In genomic region chr3:71050521-71051258, GRCh38 we compare ENCODE assay signal across 8 cellular contexts.
DNase-seq lines count a peak whose midpoint lies in the region; ATAC-seq and TF ChIP-seq lines count a peak whose summit lies in the region.

No MANE protein-coding gene starts in this region.

- H3K27me3 ChIP-seq in OCI-LY3 (ENCODE audit: low read depth, low read length) (no peaks in the 10 kb centered on the region), neutrophil (no peaks in the 10 kb centered on the region)

- peaks cover 35% of the 10 kb centered on the region for H3K36me3 Mint-ChIP-seq in Calu3 (ENCODE audit: insufficient read depth, unreplicated experiment)

- H4K20me1 ChIP-seq in OCI-LY3 (ENCODE audit: insufficient read depth, low read length): peaks cover 99% of the 10 kb centered on the region

- no peaks in the 10 kb centered on the region for H3K27me3 Mint-ChIP-seq in Calu3 (ENCODE audit: unreplicated experiment)

- H3K4me1 Mint-ChIP-seq in Calu3 (ENCODE audit: low read depth, unreplicated experiment): peaks cover 33% of the 10 kb centered on the region

- H3K9ac ChIP-seq in OCI-LY3 (ENCODE audit: low read length): peak overlapping the region; percentile 2; the same call in 1 of the 2 replicates

- peaks cover 100% of the 10 kb centered on the region for H3K79me2 ChIP-seq in OCI-LY3 (ENCODE audit: low read length)

- H3K4me3 Mint-ChIP-seq in Calu3 (ENCODE audit: low read depth, unreplicated experiment): no peak overlapping the region

- H3K4me1 ChIP-seq in OCI-LY3 (ENCODE audit: low read length) (peaks cover 100% of the 10 kb centered on the region), neutrophil (ENCODE audit: control insufficient read depth in 1 of 2, insufficient read depth in 1 of 2, low read depth in 1 of 2, low read length in 1 of 2) (peaks cover under 1 to 22% of the 10 kb centered on the region in 2 experiments)

- no TSS peak for BruUV-seq in Calu3 (replicated peaks; lab: Mats Ljungman, UMichigan)

- no peaks in the 10 kb centered on the region for H3K9me3 Mint-ChIP-seq in Calu3 (ENCODE audit: low read depth, unreplicated experiment)

- DNase-seq in Calu3 (no peak), NCI-H446 treated with DMSO at 0.1 percent for 48 hours (lab: John Stamatoyannopoulos, UW) (no peak), H4 (ENCODE audit: low spot score) (no peak)
- peak; percentile 50 for DNase-seq in effector CD4-positive, alpha-beta T cell

- H3K4me2 ChIP-seq in OCI-LY3 (ENCODE audit: low read length): peak overlapping the region; percentile 77

- H3K27ac Mint-ChIP-seq in Calu3 (ENCODE audit: unreplicated experiment): peak overlapping the region; percentile 82

- H3K4me3 ChIP-seq in OCI-LY3 (ENCODE audit: low read length) (0 out of 2 replicates have a peak overlapping the region, but pooled peaks have one; percentile 0), neutrophil (ENCODE audit: low read depth in 1 of 2, low read length in 1 of 2) (no peak overlapping the region)

- H3K36me3 ChIP-seq in OCI-LY3 (replicated peaks; ENCODE audit: low read depth, low read length) (peaks cover 80% of the 10 kb centered on the region), neutrophil (peaks cover 34% of the 10 kb centered on the region)

- H3K27ac ChIP-seq in OCI-LY3 (ENCODE audit: low read length) (peak overlapping the region; percentile 81), neutrophil (peak overlapping the region; percentile 7)

- TF ChIP-seq CTCF in Calu3 (IDR thresholded peaks at IDR 0.05; ENCODE audit: unreplicated experiment): no peak
- no peak for TF ChIP-seq CTCF in OCI-LY3 (IDR thresholded peaks at IDR 0.05; ENCODE audit: low read depth, low read length)
- TF ChIP-seq CTCF in neutrophil (IDR thresholded peaks at IDR 0.05): no peak

- CTCF ChIA-PET in Calu3 (lab: Charles Lee): no interaction called here

- ATAC-seq in HG03280 (IDR thresholded peaks at IDR 0.05; ENCODE audit: unreplicated experiment): no peak
- ATAC-seq in GM21786 (IDR thresholded peaks at IDR 0.05; ENCODE audit: unreplicated experiment): no peak

- H3K9me3 ChIP-seq in OCI-LY3 (ENCODE audit: insufficient read depth, low read length) (no peaks in the 10 kb centered on the region), neutrophil (no peaks in the 10 kb centered on the region)

- intact Hi-C loops in Calu3 (cut with micrococcal nuclease; ENCODE audit: unreplicated experiment): no loop called here

- H2AFZ ChIP-seq in OCI-LY3 (ENCODE audit: low read depth, low read length): no peak overlapping the region
